ENCODE assay signal across 1 cellular context in the genomic region with DNA sequence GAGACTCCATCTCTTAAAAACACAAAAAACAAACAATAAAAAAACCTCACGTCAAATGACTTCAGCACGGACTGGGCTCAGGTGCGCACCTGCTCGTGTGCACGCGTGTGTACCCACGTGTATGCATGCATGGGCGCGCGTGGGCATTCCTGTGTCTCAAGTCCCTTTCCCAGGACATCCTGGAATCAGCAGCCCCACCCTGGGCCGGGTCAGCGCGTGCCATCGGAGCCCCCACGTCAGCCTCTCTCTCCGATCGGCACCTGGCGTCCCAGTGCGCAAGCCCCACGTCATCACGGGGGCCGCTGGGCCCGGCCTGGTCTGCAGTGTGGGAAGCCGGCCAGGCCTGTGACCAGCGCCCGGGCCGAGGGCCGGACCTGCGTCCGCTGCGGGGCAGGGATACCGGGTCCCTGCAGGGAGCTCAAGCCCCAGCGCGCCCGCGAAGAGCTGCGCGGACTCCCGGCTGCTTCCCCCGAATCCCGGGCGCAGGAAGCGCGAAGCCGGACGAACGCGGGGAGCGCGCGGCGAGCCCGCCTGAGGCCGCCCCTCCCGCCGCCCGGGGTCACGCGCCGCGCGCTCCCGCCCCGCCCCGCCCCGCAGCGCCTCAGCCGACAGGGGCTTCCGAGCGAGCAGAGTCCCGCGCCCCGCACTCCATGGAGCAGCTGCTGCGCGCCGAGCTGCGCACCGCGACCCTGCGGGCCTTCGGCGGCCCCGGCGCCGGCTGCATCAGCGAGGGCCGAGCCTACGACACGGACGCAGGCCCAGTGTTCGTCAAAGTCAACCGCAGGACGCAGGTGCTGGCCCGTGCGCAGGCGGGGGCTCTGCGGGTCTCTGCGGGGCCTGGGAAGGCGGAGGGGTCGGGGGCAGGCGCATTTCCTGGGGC.
TF ChIP-seq lines count a peak whose summit lies in the region.

A gene (plus strand): TSS at position 629 of the 880 bp plus-strand sequence. CDS start 22 bp downstream, at position 651.

TF ChIP-seq in HepG2, 621 proteins besides CTCF, POLR2A, EP300 and RAD21 (continued from another document and continues in another):
- TF ChIP-seq, protein P1, sequence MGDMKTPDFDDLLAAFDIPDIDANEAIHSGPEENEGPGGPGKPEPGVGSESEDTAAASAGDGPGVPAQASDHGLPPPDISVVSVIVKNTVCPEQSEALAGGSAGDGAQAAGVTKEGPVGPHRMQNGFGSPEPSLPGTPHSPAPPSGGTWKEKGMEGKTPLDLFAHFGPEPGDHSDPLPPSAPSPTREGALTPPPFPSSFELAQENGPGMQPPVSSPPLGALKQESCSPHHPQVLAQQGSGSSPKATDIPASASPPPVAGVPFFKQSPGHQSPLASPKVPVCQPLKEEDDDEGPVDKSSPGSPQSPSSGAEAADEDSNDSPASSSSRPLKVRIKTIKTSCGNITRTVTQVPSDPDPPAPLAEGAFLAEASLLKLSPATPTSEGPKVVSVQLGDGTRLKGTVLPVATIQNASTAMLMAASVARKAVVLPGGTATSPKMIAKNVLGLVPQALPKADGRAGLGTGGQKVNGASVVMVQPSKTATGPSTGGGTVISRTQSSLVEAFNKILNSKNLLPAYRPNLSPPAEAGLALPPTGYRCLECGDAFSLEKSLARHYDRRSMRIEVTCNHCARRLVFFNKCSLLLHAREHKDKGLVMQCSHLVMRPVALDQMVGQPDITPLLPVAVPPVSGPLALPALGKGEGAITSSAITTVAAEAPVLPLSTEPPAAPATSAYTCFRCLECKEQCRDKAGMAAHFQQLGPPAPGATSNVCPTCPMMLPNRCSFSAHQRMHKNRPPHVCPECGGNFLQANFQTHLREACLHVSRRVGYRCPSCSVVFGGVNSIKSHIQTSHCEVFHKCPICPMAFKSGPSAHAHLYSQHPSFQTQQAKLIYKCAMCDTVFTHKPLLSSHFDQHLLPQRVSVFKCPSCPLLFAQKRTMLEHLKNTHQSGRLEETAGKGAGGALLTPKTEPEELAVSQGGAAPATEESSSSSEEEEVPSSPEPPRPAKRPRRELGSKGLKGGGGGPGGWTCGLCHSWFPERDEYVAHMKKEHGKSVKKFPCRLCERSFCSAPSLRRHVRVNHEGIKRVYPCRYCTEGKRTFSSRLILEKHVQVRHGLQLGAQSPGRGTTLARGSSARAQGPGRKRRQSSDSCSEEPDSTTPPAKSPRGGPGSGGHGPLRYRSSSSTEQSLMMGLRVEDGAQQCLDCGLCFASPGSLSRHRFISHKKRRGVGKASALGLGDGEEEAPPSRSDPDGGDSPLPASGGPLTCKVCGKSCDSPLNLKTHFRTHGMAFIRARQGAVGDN (CRISPR knock-in tag; IDR thresholded peaks at IDR 0.05): peak; percentile 80
- TF ChIP-seq, protein P2, sequence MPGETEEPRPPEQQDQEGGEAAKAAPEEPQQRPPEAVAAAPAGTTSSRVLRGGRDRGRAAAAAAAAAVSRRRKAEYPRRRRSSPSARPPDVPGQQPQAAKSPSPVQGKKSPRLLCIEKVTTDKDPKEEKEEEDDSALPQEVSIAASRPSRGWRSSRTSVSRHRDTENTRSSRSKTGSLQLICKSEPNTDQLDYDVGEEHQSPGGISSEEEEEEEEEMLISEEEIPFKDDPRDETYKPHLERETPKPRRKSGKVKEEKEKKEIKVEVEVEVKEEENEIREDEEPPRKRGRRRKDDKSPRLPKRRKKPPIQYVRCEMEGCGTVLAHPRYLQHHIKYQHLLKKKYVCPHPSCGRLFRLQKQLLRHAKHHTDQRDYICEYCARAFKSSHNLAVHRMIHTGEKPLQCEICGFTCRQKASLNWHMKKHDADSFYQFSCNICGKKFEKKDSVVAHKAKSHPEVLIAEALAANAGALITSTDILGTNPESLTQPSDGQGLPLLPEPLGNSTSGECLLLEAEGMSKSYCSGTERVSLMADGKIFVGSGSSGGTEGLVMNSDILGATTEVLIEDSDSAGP (CRISPR knock-in tag; IDR thresholded peaks at IDR 0.05; ENCODE audit: borderline replicate concordance): peak; percentile 23; the same call in 1 of the 2 replicates
- TF ChIP-seq TGIF2 (CRISPR knock-in tag; IDR thresholded peaks at IDR 0.05) (peak; percentile 67; the same call in 1 of the 2 replicates), ZNF124 (CRISPR knock-in tag; IDR thresholded peaks at IDR 0.05) (0 out of 2 replicates have a peak, but pooled peaks have one; percentile 21), POLR2AphosphoS5 (IDR thresholded peaks at IDR 0.05; ENCODE audit: low read depth, low read length) (peak; percentile 89), IRF2 (CRISPR knock-in tag; IDR thresholded peaks at IDR 0.05) (no peak), KMT2B (CRISPR knock-in tag; IDR thresholded peaks at IDR 0.05) (peak; percentile 56; the same call in 1 of the 2 replicates), ATAD3A (CRISPR knock-in tag; IDR thresholded peaks at IDR 0.05) (peak; percentile 34), ISL2 (CRISPR knock-in tag; IDR thresholded peaks at IDR 0.05) (peak; percentile 44), HDAC1 (CRISPR knock-in tag; IDR thresholded peaks at IDR 0.05) (peak; percentile 9; the same call in 1 of the 2 replicates), ZNF724P (CRISPR knock-in tag; IDR thresholded peaks at IDR 0.05; ENCODE audit: borderline replicate concordance) (peak; percentile 78; the same call in 1 of the 2 replicates), NONO (IDR thresholded peaks at IDR 0.05) (no peak), NONO (CRISPR knock-in tag; conservative IDR thresholded peaks at IDR 0.05) (peak; percentile 62), ZSCAN20 (CRISPR knock-in tag; IDR thresholded peaks at IDR 0.05; ENCODE audit: borderline replicate concordance) (0 out of 2 replicates have a peak, but pooled peaks have one; percentile 12), ZNF672 (CRISPR knock-in tag; IDR thresholded peaks at IDR 0.05) (peak; percentile 7; the same call in 1 of the 2 replicates), ZNF782 (CRISPR knock-in tag; IDR thresholded peaks at IDR 0.05; ENCODE audit: borderline replicate concordance) (0 out of 2 replicates have a peak, but pooled peaks have one; percentile 7), ZNF772 (CRISPR knock-in tag; IDR thresholded peaks at IDR 0.05) (peak; percentile 44; the same call in 1 of the 2 replicates), MIXL1 (CRISPR knock-in tag; IDR thresholded peaks at IDR 0.05) (0 out of 2 replicates have a peak, but pooled peaks have one; percentile 7), PRMT3 (CRISPR knock-in tag; IDR thresholded peaks at IDR 0.05; ENCODE audit: borderline replicate concordance, low read depth) (peak; percentile 48; the same call in 1 of the 2 replicates), ZNF766 (CRISPR knock-in tag; IDR thresholded peaks at IDR 0.05; ENCODE audit: borderline replicate concordance) (peak; percentile 73; the same call in 1 of the 2 replicates), HOXA3 (CRISPR knock-in tag; IDR thresholded peaks at IDR 0.05) (peak; percentile 89), GABPB1 (CRISPR knock-in tag; IDR thresholded peaks at IDR 0.05) (peak; percentile 64; the same call in 1 of the 2 replicates), ZBTB1 (CRISPR knock-in tag; IDR thresholded peaks at IDR 0.05; ENCODE audit: borderline replicate concordance) (0 out of 2 replicates have a peak, but pooled peaks have one; percentile 22), SNRNP70 (IDR thresholded peaks at IDR 0.05; ENCODE audit: low read depth, low read length) (no peak), AGO2 (optimal IDR thresholded peaks at IDR 0.05; ENCODE audit: low read depth, low read length) (peak; percentile 81), ASH2L (IDR thresholded peaks at IDR 0.05; ENCODE audit: insufficient read length, low read depth, low read length) (peak; percentile 56)
- TF ChIP-seq, protein P3, sequence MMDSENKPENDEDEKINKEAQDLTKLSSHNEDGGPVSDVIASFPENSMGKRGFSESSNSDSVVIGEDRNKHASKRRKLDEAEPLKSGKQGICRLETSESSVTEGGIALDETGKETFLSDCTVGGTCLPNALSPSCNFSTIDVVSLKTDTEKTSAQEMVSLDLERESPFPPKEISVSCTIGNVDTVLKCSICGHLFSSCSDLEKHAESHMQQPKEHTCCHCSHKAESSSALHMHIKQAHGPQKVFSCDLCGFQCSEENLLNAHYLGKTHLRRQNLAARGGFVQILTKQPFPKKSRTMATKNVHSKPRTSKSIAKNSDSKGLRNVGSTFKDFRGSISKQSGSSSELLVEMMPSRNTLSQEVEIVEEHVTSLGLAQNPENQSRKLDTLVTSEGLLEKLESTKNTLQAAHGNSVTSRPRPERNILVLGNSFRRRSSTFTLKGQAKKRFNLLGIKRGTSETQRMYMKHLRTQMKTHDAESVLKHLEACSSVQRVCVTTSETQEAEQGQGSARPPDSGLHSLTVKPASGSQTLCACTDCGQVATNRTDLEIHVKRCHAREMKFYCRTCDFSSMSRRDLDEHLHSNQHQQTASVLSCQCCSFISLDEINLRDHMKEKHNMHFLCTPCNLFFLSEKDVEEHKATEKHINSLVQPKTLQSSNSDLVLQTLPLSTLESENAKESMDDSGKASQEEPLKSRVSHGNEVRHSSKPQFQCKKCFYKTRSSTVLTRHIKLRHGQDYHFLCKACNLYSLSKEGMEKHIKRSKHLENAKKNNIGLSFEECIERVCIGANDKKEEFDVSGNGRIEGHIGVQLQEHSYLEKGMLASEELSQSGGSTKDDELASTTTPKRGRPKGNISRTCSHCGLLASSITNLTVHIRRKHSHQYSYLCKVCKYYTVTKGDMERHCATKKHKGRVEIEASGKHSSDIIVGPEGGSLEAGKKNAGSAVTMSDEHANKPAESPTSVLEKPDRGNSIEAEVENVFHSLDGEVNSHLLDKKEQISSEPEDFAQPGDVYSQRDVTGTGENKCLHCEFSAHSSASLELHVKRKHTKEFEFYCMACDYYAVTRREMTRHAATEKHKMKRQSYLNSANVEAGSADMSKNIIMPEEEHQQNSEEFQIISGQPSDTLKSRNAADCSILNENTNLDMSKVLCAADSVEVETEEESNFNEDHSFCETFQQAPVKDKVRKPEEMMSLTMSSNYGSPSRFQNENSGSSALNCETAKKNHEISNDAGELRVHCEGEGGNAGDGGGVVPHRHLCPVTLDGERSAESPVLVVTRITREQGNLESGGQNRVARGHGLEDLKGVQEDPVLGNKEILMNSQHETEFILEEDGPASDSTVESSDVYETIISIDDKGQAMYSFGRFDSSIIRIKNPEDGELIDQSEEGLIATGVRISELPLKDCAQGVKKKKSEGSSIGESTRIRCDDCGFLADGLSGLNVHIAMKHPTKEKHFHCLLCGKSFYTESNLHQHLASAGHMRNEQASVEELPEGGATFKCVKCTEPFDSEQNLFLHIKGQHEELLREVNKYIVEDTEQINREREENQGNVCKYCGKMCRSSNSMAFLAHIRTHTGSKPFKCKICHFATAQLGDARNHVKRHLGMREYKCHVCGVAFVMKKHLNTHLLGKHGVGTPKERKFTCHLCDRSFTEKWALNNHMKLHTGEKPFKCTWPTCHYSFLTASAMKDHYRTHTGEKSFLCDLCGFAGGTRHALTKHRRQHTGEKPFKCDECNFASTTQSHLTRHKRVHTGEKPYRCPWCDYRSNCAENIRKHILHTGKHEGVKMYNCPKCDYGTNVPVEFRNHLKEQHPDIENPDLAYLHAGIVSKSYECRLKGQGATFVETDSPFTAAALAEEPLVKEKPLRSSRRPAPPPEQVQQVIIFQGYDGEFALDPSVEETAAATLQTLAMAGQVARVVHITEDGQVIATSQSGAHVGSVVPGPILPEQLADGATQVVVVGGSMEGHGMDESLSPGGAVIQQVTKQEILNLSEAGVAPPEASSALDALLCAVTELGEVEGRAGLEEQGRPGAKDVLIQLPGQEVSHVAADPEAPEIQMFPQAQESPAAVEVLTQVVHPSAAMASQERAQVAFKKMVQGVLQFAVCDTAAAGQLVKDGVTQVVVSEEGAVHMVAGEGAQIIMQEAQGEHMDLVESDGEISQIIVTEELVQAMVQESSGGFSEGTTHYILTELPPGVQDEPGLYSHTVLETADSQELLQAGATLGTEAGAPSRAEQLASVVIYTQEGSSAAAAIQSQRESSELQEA (CRISPR knock-in tag; IDR thresholded peaks at IDR 0.05; ENCODE audit: not compliant biosample characterization): peak; percentile 18
- TF ChIP-seq, protein P4, sequence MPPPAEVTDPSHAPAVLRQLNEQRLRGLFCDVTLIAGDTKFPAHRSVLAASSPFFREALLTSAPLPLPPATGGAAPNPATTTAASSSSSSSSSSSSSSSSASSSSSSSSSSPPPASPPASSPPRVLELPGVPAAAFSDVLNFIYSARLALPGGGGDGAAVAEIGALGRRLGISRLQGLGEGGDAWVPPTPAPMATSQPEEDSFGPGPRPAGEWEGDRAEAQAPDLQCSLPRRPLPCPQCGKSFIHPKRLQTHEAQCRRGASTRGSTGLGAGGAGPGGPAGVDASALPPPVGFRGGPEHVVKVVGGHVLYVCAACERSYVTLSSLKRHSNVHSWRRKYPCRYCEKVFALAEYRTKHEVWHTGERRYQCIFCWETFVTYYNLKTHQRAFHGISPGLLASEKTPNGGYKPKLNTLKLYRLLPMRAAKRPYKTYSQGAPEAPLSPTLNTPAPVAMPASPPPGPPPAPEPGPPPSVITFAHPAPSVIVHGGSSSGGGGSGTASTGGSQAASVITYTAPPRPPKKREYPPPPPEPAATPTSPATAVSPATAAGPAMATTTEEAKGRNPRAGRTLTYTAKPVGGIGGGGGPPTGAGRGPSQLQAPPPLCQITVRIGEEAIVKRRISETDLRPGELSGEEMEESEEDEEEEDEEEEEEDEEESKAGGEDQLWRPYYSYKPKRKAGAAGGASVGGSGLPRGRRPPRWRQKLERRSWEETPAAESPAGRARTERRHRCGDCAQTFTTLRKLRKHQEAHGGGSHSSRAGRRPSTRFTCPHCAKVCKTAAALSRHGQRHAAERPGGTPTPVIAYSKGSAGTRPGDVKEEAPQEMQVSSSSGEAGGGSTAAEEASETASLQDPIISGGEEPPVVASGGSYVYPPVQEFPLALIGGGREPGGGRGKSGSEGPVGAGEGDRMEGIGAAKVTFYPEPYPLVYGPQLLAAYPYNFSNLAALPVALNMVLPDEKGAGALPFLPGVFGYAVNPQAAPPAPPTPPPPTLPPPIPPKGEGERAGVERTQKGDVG (CRISPR knock-in tag; IDR thresholded peaks at IDR 0.05; ENCODE audit: borderline replicate concordance): peak; percentile 74; the same call in 1 of the 2 replicates
- TF ChIP-seq, protein P5, sequence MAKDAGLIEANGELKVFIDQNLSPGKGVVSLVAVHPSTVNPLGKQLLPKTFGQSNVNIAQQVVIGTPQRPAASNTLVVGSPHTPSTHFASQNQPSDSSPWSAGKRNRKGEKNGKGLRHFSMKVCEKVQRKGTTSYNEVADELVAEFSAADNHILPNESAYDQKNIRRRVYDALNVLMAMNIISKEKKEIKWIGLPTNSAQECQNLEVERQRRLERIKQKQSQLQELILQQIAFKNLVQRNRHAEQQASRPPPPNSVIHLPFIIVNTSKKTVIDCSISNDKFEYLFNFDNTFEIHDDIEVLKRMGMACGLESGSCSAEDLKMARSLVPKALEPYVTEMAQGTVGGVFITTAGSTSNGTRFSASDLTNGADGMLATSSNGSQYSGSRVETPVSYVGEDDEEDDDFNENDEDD (CRISPR knock-in tag; IDR thresholded peaks at IDR 0.05; ENCODE audit: borderline replicate concordance): peak; percentile 47; the same call in 1 of the 2 replicates
